16 cellular contexts compared by ENCODE assay signal in the genomic region with DNA sequence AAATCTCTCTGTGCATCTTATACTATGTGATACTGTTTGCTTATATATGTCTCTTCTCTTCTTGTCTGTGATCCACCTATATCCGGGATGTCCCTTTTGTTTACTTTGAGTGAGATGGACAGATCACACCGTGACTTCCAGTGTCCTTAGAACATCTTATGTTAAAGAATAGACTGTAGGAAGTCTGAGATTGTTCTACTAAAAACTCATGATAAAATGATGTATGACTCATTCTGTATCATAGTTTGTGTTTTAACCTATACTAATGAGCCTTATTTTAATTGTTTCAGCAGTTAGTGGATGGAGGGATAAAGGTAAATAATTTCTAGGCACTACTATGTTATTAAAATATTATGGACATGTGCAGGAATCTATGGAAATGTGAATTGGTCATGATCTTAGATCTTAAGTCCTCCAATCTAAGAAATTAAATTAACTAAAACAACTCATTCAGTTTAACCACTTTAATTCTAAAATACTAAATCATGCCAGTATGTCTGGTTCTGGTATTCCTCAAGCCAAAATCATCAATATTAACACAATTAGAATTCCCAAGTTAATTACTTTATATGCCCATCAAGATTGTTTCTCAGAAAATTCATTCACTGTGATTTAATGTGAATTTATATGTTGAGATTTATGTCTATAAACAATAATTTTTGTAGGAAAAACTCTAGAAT. TPM values are rescaled to one million over a fixed set of nuclear protein-coding genes. Genes with fewer than 3 reads are reported as not detected.
DNase-seq lines count a peak whose midpoint lies in the region; ATAC-seq and TF ChIP-seq lines count a peak whose summit lies in the region.
"Had no signal": no experiment of that assay in that cellular context is flagged by ENCODE, and none has a peak within 500 bp of the region (broad histone marks: within the 10 kb centered on the region; RNA-seq: fewer than 3 reads in every experiment).

No MANE protein-coding gene starts in this region.

- peaks cover 49% of the 10 kb centered on the region for H3K36me3 Mint-ChIP-seq in MCF 10A (ENCODE audit: insufficient read depth, unreplicated experiment)

- DNase-seq in MCF 10A (ENCODE audit: unreplicated experiment) (no peak), breast epithelium (ENCODE audit: low spot score in 2 of 2) (no peak), RWPE2 (ENCODE audit: low spot score) (no peak), epithelial cell of esophagus (ENCODE audit: low read depth) (peak; percentile 30), H4 (ENCODE audit: low spot score) (no peak), NCI-H2227 (lab: John Stamatoyannopoulos, UW; ENCODE audit: unreplicated experiment) (no peak), T-helper 1 cell (no peak), iPS-NIHi7 (ENCODE audit: extremely low spot score) (no peak)
- DNase-seq: C1 segment of cervical spinal cord; CD4-positive, alpha-beta T cell; DMS153; GF-D8; GM23248; H9 had no signal

- H3K36me3 ChIP-seq in breast epithelium (no peaks in the 10 kb centered on the region), RWPE2 (ENCODE audit: low read depth) (peaks cover 30% of the 10 kb centered on the region)

- TF ChIP-seq POLR2A in breast epithelium (IDR thresholded peaks at IDR 0.05), result no peak

- TF ChIP-seq CTCF in MCF 10A (IDR thresholded peaks at IDR 0.05; ENCODE audit: unreplicated experiment) (no peak), breast epithelium (IDR thresholded peaks at IDR 0.05) (no peak), RWPE2 (IDR thresholded peaks at IDR 0.05; ENCODE audit: poor library complexity, severe bottlenecking) (no peak), epithelial cell of esophagus (IDR thresholded peaks at IDR 0.05; ENCODE audit: insufficient read depth, low read depth, low read length, missing control alignments) (no peak)

- peaks cover 58% of the 10 kb centered on the region for H3K4me1 Mint-ChIP-seq in MCF 10A (ENCODE audit: insufficient read depth, unreplicated experiment)
- H3K4me1 Mint-ChIP-seq: B cell had no signal

- no peak overlapping the region for H3K4me3 ChIP-seq in breast epithelium
- H3K4me3 ChIP-seq in RWPE2 (ENCODE audit: severe bottlenecking), result no peak overlapping the region
- H3K4me3 ChIP-seq in epithelial cell of esophagus (ENCODE audit: low read length), result no peak overlapping the region
- H3K4me3 ChIP-seq: GM23248 had no signal

- peak overlapping the region; percentile 5 for H3K27ac Mint-ChIP-seq in MCF 10A (ENCODE audit: low read depth, unreplicated experiment)
- H3K27ac Mint-ChIP-seq: B cell; CD4-positive, alpha-beta T cell; H9 had no signal

- H3K4me1 ChIP-seq in breast epithelium (no peaks in the 10 kb centered on the region), RWPE2 (ENCODE audit: insufficient read depth, poor library complexity, severe bottlenecking) (peaks cover 15% of the 10 kb centered on the region)

- H3K9me3 ChIP-seq in breast epithelium (no peaks in the 10 kb centered on the region), RWPE2 (ENCODE audit: severe bottlenecking) (no peaks in the 10 kb centered on the region)

- H3K9me3 Mint-ChIP-seq in MCF 10A (ENCODE audit: unreplicated experiment), result no peaks in the 10 kb centered on the region
- H3K9me3 Mint-ChIP-seq: CD4-positive, alpha-beta T cell; H9 had no signal

- no peak overlapping the region for H3K4me3 Mint-ChIP-seq in MCF 10A (ENCODE audit: unreplicated experiment)
- H3K4me3 Mint-ChIP-seq: B cell; CD4-positive, alpha-beta T cell; H9 had no signal

- H3K27me3 Mint-ChIP-seq in MCF 10A (ENCODE audit: insufficient read depth, unreplicated experiment), result no peaks in the 10 kb centered on the region
- H3K27me3 Mint-ChIP-seq: CD4-positive, alpha-beta T cell had no signal

- no peak overlapping the region for H3K27ac ChIP-seq in breast epithelium
- peak overlapping the region; percentile 20 for H3K27ac ChIP-seq in RWPE2 (ENCODE audit: poor library complexity, severe bottlenecking)
- H3K27ac ChIP-seq: GM23248 had no signal

- intact Hi-C loops in MCF 10A (cut with micrococcal nuclease) (no loop called here), breast epithelium (cut with DNase I; ENCODE audit: low total_unique reads) (no loop called here)

- no peaks in the 10 kb centered on the region for H3K27me3 ChIP-seq in breast epithelium
- H3K27me3 ChIP-seq in RWPE2 (ENCODE audit: insufficient read depth, poor library complexity, severe bottlenecking), result no peaks in the 10 kb centered on the region

- no TSS peak for BruUV-seq in MCF 10A (replicated peaks; lab: Mats Ljungman, UMichigan)

- POLR2A ChIA-PET in MCF 10A (lab: Yijun Ruan, JAX), result interaction anchor here (15.5 kb wide), 1 partner anchor 29 kb away, joined by 505 read pairs; the partner anchor contains the start of gene ITGB8

- peak; percentile 51; the same call in 1 of the 3 replicates for ATAC-seq in RWPE2 (ENCODE audit: low read depth)
- ATAC-seq: HepG2 had no signal

- CTCF ChIA-PET in MCF 10A (lab: Yijun Ruan, JAX), result no interaction called here

RNA-seq across cellular contexts. Expression of gene ITGB8, which starts 32.0 kb away (rescaled TPM):
- 25.0 and 38.1 TPM in 2 replicates for total RNA-seq in MCF 10A (2022)
- 100 to 1,000 TPM in 1 of 3 donors, 10 to 100 TPM in 1, 1 to 10 TPM in 1; 1.6 to 154 (median 52.1) TPM for total RNA-seq in breast epithelium
- 83.5 and 107 TPM in 2 replicates for total RNA-seq in H4 (2014; rRNA removed; shearing (Covaris generic))
- total RNA-seq: CD4-positive, alpha-beta T cell; HepG2 had no signal
